ENCODE assay signal across 25 cellular contexts in genomic region chr3:15536856-15537255, GRCh38. TPM values are rescaled to one million over a fixed set of nuclear protein-coding genes. Genes with fewer than 3 reads are reported as not detected.
DNase-seq lines count a peak whose midpoint lies in the region; ATAC-seq, FAIRE-seq and TF ChIP-seq lines count a peak whose summit lies in the region.
"Had no signal": no experiment of that assay in that cellular context is flagged by ENCODE, and none has a peak within 500 bp of the region (broad histone marks: within the 10 kb centered on the region; RNA-seq: fewer than 3 reads in every experiment).

No MANE protein-coding gene starts in this region.

- H3K27me3 ChIP-seq in Peyer's patch: no peaks in the 10 kb centered on the region
- H3K27me3 ChIP-seq in small intestine (ENCODE audit: control insufficient read depth in 2 of 2, insufficient read depth in 2 of 2, low read length in 2 of 2): no peaks in the 10 kb centered on the region
- no peaks in the 10 kb centered on the region for H3K27me3 ChIP-seq in lower lobe of right lung (ENCODE audit: low read depth)
- H3K27me3 ChIP-seq: brain microvascular endothelial cell, testis, uterus had no signal

- H3K9me3 ChIP-seq in Peyer's patch (no peaks in the 10 kb centered on the region), small intestine (ENCODE audit: control insufficient read depth, low read depth) (no peaks in the 10 kb centered on the region), lower lobe of right lung (no peaks in the 10 kb centered on the region)
- H3K9me3 ChIP-seq: testis, uterus had no signal

- no peak for DNase-seq in activated T-cell treated with anti-CD3 and anti-CD28 coated beads, Interleukin-2, amount 50 U/mL, for 72 hours
- DNase-seq in activated T-cell treated with anti-CD3 and anti-CD28 coated beads, Interleukin-2, amount 50 U/mL, for 48 hours: no peak
- DNase-seq in Peyer's patch: no peak
- no peak for DNase-seq in activated T-helper 1 cell treated with anti-CD3 and anti-CD28 coated beads, Interleukin-12 subunit alpha, Interleukin-12 subunit beta, Interleukin-2, Interleukin-4 antibody, amounts not matched to agents 30 ng/mL and 10 ng/mL and 1 ng/mL, durations not matched to agents 14 hours and 24 hours and 36 hours (ENCODE audit: low spot score)
- DNase-seq in small intestine: peak; percentile 35
- DNase-seq in lower lobe of right lung: no peak
- DNase-seq: activated CD4-positive, alpha-beta T cell treated with anti-CD3 and anti-CD28 coated beads, Interleukin-2, amount 50 U/mL, for 4 hours; brain microvascular endothelial cell; effector CD4-positive, alpha-beta T cell; EL; foreskin fibroblast; Kasumi-1; left colon; mesenchymal stem cell; NCI-H1694 treated with DMSO at 0.1 percent for 48 hours; NCI-H2171 treated with DMSO at 0.1 percent for 48 hours; NCI-H524; testis; uterus had no signal

- H3K9me3 Mint-ChIP-seq in activated T-cell treated with anti-CD3 and anti-CD28 coated beads, Interleukin-2, amount 50 U/mL, for 72 hours: no peaks in the 10 kb centered on the region
- no peaks in the 10 kb centered on the region for H3K9me3 Mint-ChIP-seq in activated T-helper 1 cell treated with anti-CD3 and anti-CD28 coated beads, Interleukin-12 subunit alpha, Interleukin-12 subunit beta, Interleukin-2, Interleukin-4 antibody, amounts not matched to agents 30 ng/mL and 10 ng/mL and 1 ng/mL, durations not matched to agents 14 hours and 24 hours and 36 hours
- H3K9me3 Mint-ChIP-seq: stimulated activated memory B cell treated with anti-CD40 and anti-IgM and Interleukin-4, amounts not matched to agents 10 μg/mL and 1 μg/mL and 100 μg/mL, for 72 hours had no signal

- H3K4me3 Mint-ChIP-seq in activated T-cell treated with anti-CD3 and anti-CD28 coated beads, Interleukin-2, amount 50 U/mL, for 72 hours: peak overlapping the region; percentile 36 to 85
- H3K4me3 Mint-ChIP-seq in activated T-helper 1 cell treated with anti-CD3 and anti-CD28 coated beads, Interleukin-12 subunit alpha, Interleukin-12 subunit beta, Interleukin-2, Interleukin-4 antibody, amounts not matched to agents 30 ng/mL and 10 ng/mL and 1 ng/mL, durations not matched to agents 14 hours and 24 hours and 36 hours: peak overlapping the region; percentile 70
- H3K4me3 Mint-ChIP-seq: stimulated activated memory B cell treated with anti-CD40 and anti-IgM and Interleukin-4, amounts not matched to agents 10 μg/mL and 1 μg/mL and 100 μg/mL, for 72 hours had no signal

- H3K36me3 ChIP-seq in Peyer's patch: no peaks in the 10 kb centered on the region
- H3K36me3 ChIP-seq in small intestine (ENCODE audit: control insufficient read depth in 2 of 2, insufficient read depth in 2 of 2, low read length in 2 of 2): no peaks in the 10 kb centered on the region
- no peaks in the 10 kb centered on the region for H3K36me3 ChIP-seq in lower lobe of right lung
- H3K36me3 ChIP-seq: brain microvascular endothelial cell, uterus had no signal

- TF ChIP-seq CTCF in Peyer's patch (IDR thresholded peaks at IDR 0.05): no peak
- no peak for TF ChIP-seq CTCF in lower lobe of right lung (IDR thresholded peaks at IDR 0.05)

- H3K36me3 Mint-ChIP-seq in activated T-cell treated with anti-CD3 and anti-CD28 coated beads, Interleukin-2, amount 50 U/mL, for 72 hours (ENCODE audit: insufficient read depth in 2 of 2): no peaks in the 10 kb centered on the region
- H3K36me3 Mint-ChIP-seq in activated T-helper 1 cell treated with anti-CD3 and anti-CD28 coated beads, Interleukin-12 subunit alpha, Interleukin-12 subunit beta, Interleukin-2, Interleukin-4 antibody, amounts not matched to agents 30 ng/mL and 10 ng/mL and 1 ng/mL, durations not matched to agents 14 hours and 24 hours and 36 hours (ENCODE audit: low read depth): peaks cover 11% of the 10 kb centered on the region
- H3K36me3 Mint-ChIP-seq: stimulated activated memory B cell treated with anti-CD40 and anti-IgM and Interleukin-4, amounts not matched to agents 10 μg/mL and 1 μg/mL and 100 μg/mL, for 72 hours had no signal

- H3K27ac Mint-ChIP-seq in activated T-cell treated with anti-CD3 and anti-CD28 coated beads, Interleukin-2, amount 50 U/mL, for 72 hours: peak overlapping the region; percentile 95
- H3K27ac Mint-ChIP-seq in activated T-helper 1 cell treated with anti-CD3 and anti-CD28 coated beads, Interleukin-12 subunit alpha, Interleukin-12 subunit beta, Interleukin-2, Interleukin-4 antibody, amounts not matched to agents 30 ng/mL and 10 ng/mL and 1 ng/mL, durations not matched to agents 14 hours and 24 hours and 36 hours: peak overlapping the region; percentile 86
- H3K27ac Mint-ChIP-seq: stimulated activated memory B cell treated with anti-CD40 and anti-IgM and Interleukin-4, amounts not matched to agents 10 μg/mL and 1 μg/mL and 100 μg/mL, for 72 hours had no signal

- H3K4me1 Mint-ChIP-seq in activated T-cell treated with anti-CD3 and anti-CD28 coated beads, Interleukin-2, amount 50 U/mL, for 72 hours (ENCODE audit: low read depth): peaks cover 44% of the 10 kb centered on the region
- H3K4me1 Mint-ChIP-seq in activated T-helper 1 cell treated with anti-CD3 and anti-CD28 coated beads, Interleukin-12 subunit alpha, Interleukin-12 subunit beta, Interleukin-2, Interleukin-4 antibody, amounts not matched to agents 30 ng/mL and 10 ng/mL and 1 ng/mL, durations not matched to agents 14 hours and 24 hours and 36 hours (ENCODE audit: low read depth): peaks cover 64% of the 10 kb centered on the region

- FAIRE-seq in small intestine (lab: Jason Lieb, UNC): no peak
- FAIRE-seq: D721Med, RCC 7860 had no signal

- TF ChIP-seq POLR2A in Peyer's patch (IDR thresholded peaks at IDR 0.05): no peak

- ATAC-seq in activated T-cell treated with anti-CD3 and anti-CD28 coated beads, Interleukin-2, amount 50 U/mL, for 72 hours (replicated peaks in 1 of 2): no peak
- ATAC-seq in lower lobe of right lung (no peak), GM21619 (IDR thresholded peaks at IDR 0.05; ENCODE audit: unreplicated experiment) (no peak), HG02623 (IDR thresholded peaks at IDR 0.05; ENCODE audit: unreplicated experiment) (no peak)
- ATAC-seq: left colon; stimulated activated memory B cell treated with anti-CD40 and anti-IgM and Interleukin-4, amounts not matched to agents 10 μg/mL and 1 μg/mL and 100 μg/mL, for 72 hours had no signal

- 46 to 80% (median 60%) methylated on average over 2 of the region's 2 CpGs for WGBS in small intestine, 3 donors

- intact Hi-C loops in activated T-helper 1 cell treated with anti-CD3 and anti-CD28 coated beads, Interleukin-12 subunit alpha, Interleukin-12 subunit beta, Interleukin-2, Interleukin-4 antibody, amounts not matched to agents 30 ng/mL and 10 ng/mL and 1 ng/mL, durations not matched to agents 14 hours and 24 hours and 36 hours (cut with micrococcal nuclease): loop anchor here (2.0 to 5.0 kb wide), 5 partner anchors 175 to 330 kb away; partner anchors contain the start of genes ANKRD28 and CAPN7
- intact Hi-C loops in lower lobe of right lung (cut with DNase I): no loop called here

- H3K4me1 ChIP-seq in Peyer's patch: no peaks in the 10 kb centered on the region
- no peaks in the 10 kb centered on the region for H3K4me1 ChIP-seq in small intestine (ENCODE audit: control insufficient read depth in 2 of 2, insufficient read depth in 1 of 2, low read depth in 1 of 2, low read length in 1 of 2)
- no peaks in the 10 kb centered on the region for H3K4me1 ChIP-seq in lower lobe of right lung
- H3K4me1 ChIP-seq: testis, uterus had no signal

- no peak overlapping the region for H3K4me3 ChIP-seq in Peyer's patch
- no peak overlapping the region for H3K4me3 ChIP-seq in small intestine (ENCODE audit: low read depth in 1 of 2, low read length in 2 of 2)
- H3K4me3 ChIP-seq in lower lobe of right lung: no peak overlapping the region
- H3K4me3 ChIP-seq: smooth muscle cell, testis, uterus had no signal

- H3K27me3 Mint-ChIP-seq in activated T-cell treated with anti-CD3 and anti-CD28 coated beads, Interleukin-2, amount 50 U/mL, for 72 hours (ENCODE audit: low read depth): no peaks in the 10 kb centered on the region
- H3K27me3 Mint-ChIP-seq in activated T-helper 1 cell treated with anti-CD3 and anti-CD28 coated beads, Interleukin-12 subunit alpha, Interleukin-12 subunit beta, Interleukin-2, Interleukin-4 antibody, amounts not matched to agents 30 ng/mL and 10 ng/mL and 1 ng/mL, durations not matched to agents 14 hours and 24 hours and 36 hours (ENCODE audit: insufficient read depth): no peaks in the 10 kb centered on the region
- H3K27me3 Mint-ChIP-seq: stimulated activated memory B cell treated with anti-CD40 and anti-IgM and Interleukin-4, amounts not matched to agents 10 μg/mL and 1 μg/mL and 100 μg/mL, for 72 hours had no signal

- H3K27ac ChIP-seq in Peyer's patch (peak overlapping the region in 3 of 4 donors; percentile 14 to 76 (median 17)), small intestine (ENCODE audit: low read depth in 1 of 2, low read length in 1 of 2) (no peak overlapping the region), lower lobe of right lung (no peak overlapping the region)
- H3K27ac ChIP-seq: brain microvascular endothelial cell, testis, uterus had no signal

RNA-seq across cellular contexts. Expression of gene COLQ, which starts 15.3 kb away (rescaled TPM):
- total RNA-seq in activated T-cell treated with anti-CD3 and anti-CD28 coated beads, Interleukin-2, amount 50 U/mL, for 72 hours: 1 to 10 TPM; 1.3 to 2.0 TPM
- total RNA-seq in Peyer's patch (10 to 100 TPM in 1 of 4 donors, 1 to 10 TPM in 2, under 1 TPM in 1; 0.53 to 13.2 (median 2.6) TPM), lower lobe of right lung (2.0 TPM)
- total RNA-seq in activated T-helper 1 cell treated with anti-CD3 and anti-CD28 coated beads, Interleukin-12 subunit alpha, Interleukin-12 subunit beta, Interleukin-2, Interleukin-4 antibody, amounts not matched to agents 30 ng/mL and 10 ng/mL and 1 ng/mL, durations not matched to agents 14 hours and 24 hours and 36 hours: 0.65 and 0.96 TPM in 2 replicates
- 1 to 10 TPM in 2 of 3 donors, under 1 TPM in 1; 0.81 to 3.6 (median 1.9) TPM for polyA plus RNA-seq in small intestine

Comparison
In these comparisons a context has a peak if more than half of its experiments do, and no peak if none do; other contexts are left out.
1. H3K27ac ChIP-seq: peak in Peyer's patch (3 of 4); none in small intestine (0 of 2) and lower lobe of right lung (single experiment).